ENCODE assay signal across 1 cellular context in genomic region chr21:26124421-26124833, GRCh38.
TF ChIP-seq lines count a peak whose summit lies in the region.

No MANE protein-coding gene starts in this region.

TF ChIP-seq in HEK293, 187 proteins besides CTCF, POLR2A, EP300 and RAD21 (continued from another document):
- TF ChIP-seq PRDM10 (tag by site-specific recombination; IDR thresholded peaks at IDR 0.05) (peak; percentile 31; the same call in 1 of the 2 replicates), RBAK (tag by site-specific recombination; IDR thresholded peaks at IDR 0.05) (no peak), GFI1B (tag by site-specific recombination; IDR thresholded peaks at IDR 0.05) (peak; percentile 81), ZNF660 (tag by site-specific recombination; IDR thresholded peaks at IDR 0.05) (peak; percentile 26), ZBTB44 (tag by site-specific recombination; IDR thresholded peaks at IDR 0.05) (peak; percentile 49; the same call in 1 of the 2 replicates), ZNF24 (tag by site-specific recombination; IDR thresholded peaks at IDR 0.05) (0 out of 2 replicates have a peak, but pooled peaks have one; percentile 49), BCL11B (tag by site-specific recombination; IDR thresholded peaks at IDR 0.05; ENCODE audit: low read depth) (no peak), ZNF362 (tag by site-specific recombination; IDR thresholded peaks at IDR 0.05) (peak; percentile 90), ZNF155 (tag by site-specific recombination; IDR thresholded peaks at IDR 0.05) (no peak), ZEB2 (tag by site-specific recombination; IDR thresholded peaks at IDR 0.05) (peak; percentile 65), ZNF777 (tag by site-specific recombination; IDR thresholded peaks at IDR 0.05; ENCODE audit: borderline replicate concordance) (no peak), ZNF18 (tag by site-specific recombination; IDR thresholded peaks at IDR 0.05) (peak; percentile 81), ZNF580 (tag by site-specific recombination; IDR thresholded peaks at IDR 0.05) (no peak), FEZF1 (tag by site-specific recombination; IDR thresholded peaks at IDR 0.05) (peak; percentile 96), TCF7L2 (IDR thresholded peaks at IDR 0.05; ENCODE audit: borderline replicate concordance, low read depth, low read length) (peak; percentile 90), PRDM4 (tag by site-specific recombination; IDR thresholded peaks at IDR 0.05) (peak; percentile 82), ZXDB (tag by site-specific recombination; IDR thresholded peaks at IDR 0.05) (0 out of 2 replicates have a peak, but pooled peaks have one; percentile 33), ZNF157 (tag by site-specific recombination; IDR thresholded peaks at IDR 0.05) (no peak), ZBTB20 (tag by site-specific recombination; IDR thresholded peaks at IDR 0.05) (peak; percentile 38; the same call in 1 of the 2 replicates), ZNF843 (tag by site-specific recombination; IDR thresholded peaks at IDR 0.05) (peak; percentile 64; the same call in 1 of the 2 replicates), ZNF302 (tag by site-specific recombination; IDR thresholded peaks at IDR 0.05; ENCODE audit: low read depth) (no peak), OSR2 (tag by site-specific recombination; IDR thresholded peaks at IDR 0.05) (peak; percentile 94), SP7 (tag by site-specific recombination; IDR thresholded peaks at IDR 0.05) (peak; percentile 73), ZNF521 (tag by site-specific recombination; IDR thresholded peaks at IDR 0.05) (no peak), ZFP37 (tag by site-specific recombination; IDR thresholded peaks at IDR 0.05) (0 out of 2 replicates have a peak, but pooled peaks have one; percentile 43), ZNF488 (tag by site-specific recombination; IDR thresholded peaks at IDR 0.05) (no peak), ZBTB17 (tag by site-specific recombination; IDR thresholded peaks at IDR 0.05) (peak; percentile 45)
TF ChIP-seq in HEK293: peak in this region for 24.
